Comparison of ENCODE assay signal across 1 cellular context in the genomic region with DNA sequence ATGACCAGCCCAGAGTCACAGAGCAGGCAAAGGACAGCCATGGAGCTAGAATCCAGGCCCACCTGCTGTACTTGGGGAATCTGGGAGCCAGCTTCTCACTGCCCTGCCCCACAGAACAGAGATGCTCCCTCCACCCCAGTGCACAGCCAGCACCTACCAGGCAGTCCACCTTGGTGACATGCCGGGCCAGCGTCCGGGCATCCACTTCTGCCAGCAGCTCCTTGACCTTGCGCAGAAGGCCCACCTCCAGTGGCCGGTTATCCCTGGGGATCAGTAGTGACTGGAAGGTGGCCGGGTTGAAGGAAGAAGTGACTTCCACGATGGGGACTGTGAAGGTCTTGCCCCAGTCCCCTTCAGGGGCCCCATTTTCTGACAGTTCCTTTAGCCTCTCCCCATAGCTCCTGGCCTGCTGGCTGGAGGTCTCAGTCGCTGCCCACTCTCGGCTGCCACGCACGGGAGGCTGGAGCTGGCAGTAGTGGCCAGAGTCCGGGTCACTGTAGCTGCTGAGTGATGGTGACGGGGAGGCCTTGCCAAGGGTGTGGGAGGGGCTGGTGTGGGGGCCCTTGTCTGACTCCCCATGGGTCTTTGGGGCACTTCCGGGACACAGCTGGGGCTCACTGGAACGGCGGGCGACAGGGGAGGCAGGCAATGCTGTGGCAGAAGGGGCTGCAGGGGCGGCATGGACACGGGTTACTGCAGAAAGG.
A peak's percentile ranks its signal among the peaks of the same experiment; 100 is the strongest.
TF ChIP-seq lines count a peak whose summit lies in the region.

No MANE protein-coding gene starts in this region.

TF ChIP-seq in endothelial cell of umbilical vein, 7 proteins besides CTCF, POLR2A, EP300 and RAD21:
- TF ChIP-seq MYC (IDR thresholded peaks at IDR 0.05; ENCODE audit: low read depth, low read length) (no peak), POLR2AphosphoS5 (IDR thresholded peaks at IDR 0.05; ENCODE audit: insufficient read depth, low read depth, low read length) (peak; percentile 50)
